In the genomic region with DNA sequence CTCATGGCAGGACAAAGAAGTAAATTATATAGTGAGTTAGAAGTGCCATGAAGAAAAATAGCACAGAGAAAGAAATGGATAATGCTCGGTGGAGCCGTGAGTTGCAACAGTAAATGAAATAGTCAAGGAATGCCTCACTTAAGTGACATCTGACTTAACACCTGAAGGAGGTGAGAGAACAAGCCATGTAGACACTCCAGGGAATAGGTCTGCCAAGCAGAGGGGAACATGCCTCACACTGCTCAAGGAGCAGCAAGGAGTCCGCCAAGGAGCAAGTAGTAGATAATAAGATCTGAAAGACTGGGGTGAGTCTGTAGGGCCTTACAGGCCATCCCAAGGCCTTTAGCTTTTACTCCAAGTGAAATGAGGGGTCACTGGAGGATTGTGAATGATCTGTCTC, we compare ENCODE assay signal across 1 cellular context.
TF ChIP-seq lines count a peak whose summit lies in the region.

No MANE protein-coding gene starts in this region.

TF ChIP-seq in WTC11, 78 proteins besides CTCF, POLR2A, EP300 and RAD21 (continued from another document):
- no peak for TF ChIP-seq IRF2 (CRISPR knock-in tag; IDR thresholded peaks at IDR 0.05; ENCODE audit: borderline replicate concordance, low read depth)
- TF ChIP-seq TEAD1 (CRISPR knock-in tag; IDR thresholded peaks at IDR 0.05), result no peak
- no peak for TF ChIP-seq ZNF396 (CRISPR knock-in tag; IDR thresholded peaks at IDR 0.05; ENCODE audit: borderline replicate concordance)
- no peak for TF ChIP-seq CREM (CRISPR knock-in tag; IDR thresholded peaks at IDR 0.05)
- no peak for TF ChIP-seq NR1H2 (CRISPR knock-in tag; IDR thresholded peaks at IDR 0.05)
- TF ChIP-seq, protein P1, sequence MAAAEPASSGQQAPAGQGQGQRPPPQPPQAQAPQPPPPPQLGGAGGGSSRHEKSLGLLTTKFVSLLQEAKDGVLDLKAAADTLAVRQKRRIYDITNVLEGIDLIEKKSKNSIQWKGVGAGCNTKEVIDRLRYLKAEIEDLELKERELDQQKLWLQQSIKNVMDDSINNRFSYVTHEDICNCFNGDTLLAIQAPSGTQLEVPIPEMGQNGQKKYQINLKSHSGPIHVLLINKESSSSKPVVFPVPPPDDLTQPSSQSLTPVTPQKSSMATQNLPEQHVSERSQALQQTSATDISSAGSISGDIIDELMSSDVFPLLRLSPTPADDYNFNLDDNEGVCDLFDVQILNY (CRISPR knock-in tag; IDR thresholded peaks at IDR 0.05), result no peak
- TF ChIP-seq, protein P2, sequence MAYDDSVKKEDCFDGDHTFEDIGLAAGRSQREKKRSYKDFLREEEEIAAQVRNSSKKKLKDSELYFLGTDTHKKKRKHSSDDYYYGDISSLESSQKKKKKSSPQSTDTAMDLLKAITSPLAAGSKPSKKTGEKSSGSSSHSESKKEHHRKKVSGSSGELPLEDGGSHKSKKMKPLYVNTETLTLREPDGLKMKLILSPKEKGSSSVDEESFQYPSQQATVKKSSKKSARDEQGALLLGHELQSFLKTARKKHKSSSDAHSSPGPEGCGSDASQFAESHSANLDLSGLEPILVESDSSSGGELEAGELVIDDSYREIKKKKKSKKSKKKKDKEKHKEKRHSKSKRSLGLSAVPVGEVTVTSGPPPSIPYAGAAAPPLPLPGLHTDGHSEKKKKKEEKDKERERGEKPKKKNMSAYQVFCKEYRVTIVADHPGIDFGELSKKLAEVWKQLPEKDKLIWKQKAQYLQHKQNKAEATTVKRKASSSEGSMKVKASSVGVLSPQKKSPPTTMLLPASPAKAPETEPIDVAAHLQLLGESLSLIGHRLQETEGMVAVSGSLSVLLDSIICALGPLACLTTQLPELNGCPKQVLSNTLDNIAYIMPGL (CRISPR knock-in tag; IDR thresholded peaks at IDR 0.05), result no peak
- no peak for TF ChIP-seq ZNF671 (CRISPR knock-in tag; IDR thresholded peaks at IDR 0.05)
- TF ChIP-seq CREB1 (CRISPR knock-in tag; IDR thresholded peaks at IDR 0.05), result no peak
- TF ChIP-seq, protein P3, sequence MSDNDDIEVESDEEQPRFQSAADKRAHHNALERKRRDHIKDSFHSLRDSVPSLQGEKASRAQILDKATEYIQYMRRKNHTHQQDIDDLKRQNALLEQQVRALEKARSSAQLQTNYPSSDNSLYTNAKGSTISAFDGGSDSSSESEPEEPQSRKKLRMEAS (CRISPR knock-in tag; IDR thresholded peaks at IDR 0.05), result no peak
- TF ChIP-seq KAT7 (CRISPR knock-in tag; IDR thresholded peaks at IDR 0.05; ENCODE audit: borderline replicate concordance), result no peak
- TF ChIP-seq MYBL2 (CRISPR knock-in tag; IDR thresholded peaks at IDR 0.05), result no peak
- TF ChIP-seq, protein P4, sequence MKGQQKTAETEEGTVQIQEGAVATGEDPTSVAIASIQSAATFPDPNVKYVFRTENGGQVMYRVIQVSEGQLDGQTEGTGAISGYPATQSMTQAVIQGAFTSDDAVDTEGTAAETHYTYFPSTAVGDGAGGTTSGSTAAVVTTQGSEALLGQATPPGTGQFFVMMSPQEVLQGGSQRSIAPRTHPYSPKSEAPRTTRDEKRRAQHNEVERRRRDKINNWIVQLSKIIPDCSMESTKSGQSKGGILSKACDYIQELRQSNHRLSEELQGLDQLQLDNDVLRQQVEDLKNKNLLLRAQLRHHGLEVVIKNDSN (CRISPR knock-in tag; IDR thresholded peaks at IDR 0.05), result no peak
- TF ChIP-seq, protein P5, sequence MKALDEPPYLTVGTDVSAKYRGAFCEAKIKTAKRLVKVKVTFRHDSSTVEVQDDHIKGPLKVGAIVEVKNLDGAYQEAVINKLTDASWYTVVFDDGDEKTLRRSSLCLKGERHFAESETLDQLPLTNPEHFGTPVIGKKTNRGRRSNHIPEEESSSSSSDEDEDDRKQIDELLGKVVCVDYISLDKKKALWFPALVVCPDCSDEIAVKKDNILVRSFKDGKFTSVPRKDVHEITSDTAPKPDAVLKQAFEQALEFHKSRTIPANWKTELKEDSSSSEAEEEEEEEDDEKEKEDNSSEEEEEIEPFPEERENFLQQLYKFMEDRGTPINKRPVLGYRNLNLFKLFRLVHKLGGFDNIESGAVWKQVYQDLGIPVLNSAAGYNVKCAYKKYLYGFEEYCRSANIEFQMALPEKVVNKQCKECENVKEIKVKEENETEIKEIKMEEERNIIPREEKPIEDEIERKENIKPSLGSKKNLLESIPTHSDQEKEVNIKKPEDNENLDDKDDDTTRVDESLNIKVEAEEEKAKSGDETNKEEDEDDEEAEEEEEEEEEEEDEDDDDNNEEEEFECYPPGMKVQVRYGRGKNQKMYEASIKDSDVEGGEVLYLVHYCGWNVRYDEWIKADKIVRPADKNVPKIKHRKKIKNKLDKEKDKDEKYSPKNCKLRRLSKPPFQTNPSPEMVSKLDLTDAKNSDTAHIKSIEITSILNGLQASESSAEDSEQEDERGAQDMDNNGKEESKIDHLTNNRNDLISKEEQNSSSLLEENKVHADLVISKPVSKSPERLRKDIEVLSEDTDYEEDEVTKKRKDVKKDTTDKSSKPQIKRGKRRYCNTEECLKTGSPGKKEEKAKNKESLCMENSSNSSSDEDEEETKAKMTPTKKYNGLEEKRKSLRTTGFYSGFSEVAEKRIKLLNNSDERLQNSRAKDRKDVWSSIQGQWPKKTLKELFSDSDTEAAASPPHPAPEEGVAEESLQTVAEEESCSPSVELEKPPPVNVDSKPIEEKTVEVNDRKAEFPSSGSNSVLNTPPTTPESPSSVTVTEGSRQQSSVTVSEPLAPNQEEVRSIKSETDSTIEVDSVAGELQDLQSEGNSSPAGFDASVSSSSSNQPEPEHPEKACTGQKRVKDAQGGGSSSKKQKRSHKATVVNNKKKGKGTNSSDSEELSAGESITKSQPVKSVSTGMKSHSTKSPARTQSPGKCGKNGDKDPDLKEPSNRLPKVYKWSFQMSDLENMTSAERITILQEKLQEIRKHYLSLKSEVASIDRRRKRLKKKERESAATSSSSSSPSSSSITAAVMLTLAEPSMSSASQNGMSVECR (CRISPR knock-in tag; IDR thresholded peaks at IDR 0.05; ENCODE audit: borderline replicate concordance), result no peak
TF ChIP-seq in WTC11: peak in this region for 0.
